In the genomic region with DNA sequence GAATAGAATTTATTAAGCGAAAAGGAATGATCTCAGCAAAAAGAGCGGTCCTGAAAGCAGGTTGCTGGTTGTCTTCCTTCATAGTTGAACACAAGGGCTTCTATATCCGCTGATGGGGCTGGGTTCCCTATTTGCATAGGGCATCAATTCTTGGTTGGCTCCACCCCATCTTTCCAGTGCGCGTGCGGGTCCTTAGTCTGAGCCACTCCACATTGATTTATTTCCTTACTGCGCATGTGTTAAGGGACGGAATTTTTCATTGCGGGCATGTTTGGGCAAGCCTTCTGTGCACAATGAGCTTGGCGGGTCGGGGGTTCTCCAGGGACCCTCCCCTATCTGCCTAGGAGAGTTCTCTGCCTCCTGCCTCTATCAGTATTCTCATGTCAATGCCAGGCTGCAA, we compare ENCODE assay signal across 14 cellular contexts. TPM values are rescaled to one million over a fixed set of nuclear protein-coding genes. Genes with fewer than 3 reads are reported as not detected.
A peak's percentile ranks its signal among the peaks of the same experiment; 100 is the strongest.
DNase-seq lines count a peak whose midpoint lies in the region; ATAC-seq, FAIRE-seq and TF ChIP-seq lines count a peak whose summit lies in the region.
"Had no signal": no experiment of that assay in that cellular context is flagged by ENCODE, and none has a peak within 500 bp of the region (broad histone marks: within the 10 kb centered on the region; RNA-seq: fewer than 3 reads in every experiment).

No MANE protein-coding gene starts in this region.

- ATAC-seq in PC-3 (peak; percentile 12; the same call in 1 of the 2 replicates), GM21390 (IDR thresholded peaks at IDR 0.05; ENCODE audit: unreplicated experiment) (no peak)

- H3K9me1 ChIP-seq in keratinocyte (ENCODE audit: control insufficient read depth, extremely low read depth, insufficient read depth, low read length) = no peaks in the 10 kb centered on the region

- TF ChIP-seq POLR2A in stomach (IDR thresholded peaks at IDR 0.05) = no peak

- H3K9me3 ChIP-seq in PC-3 (ENCODE audit: low read length) (no peaks in the 10 kb centered on the region), keratinocyte (ENCODE audit: control insufficient read depth, low read depth, low read length) (no peaks in the 10 kb centered on the region), stomach (no peaks in the 10 kb centered on the region)
- H3K9me3 ChIP-seq: esophagus muscularis mucosa, heart left ventricle, SJSA1 had no signal

- POLR2A ChIA-PET in PC-3 (lab: Charles Lee; ENCODE audit: unreplicated experiment) = interaction anchor here (0.6 kb wide), 1 partner anchor 422 kb away, joined by 4 read pairs; no protein-coding TSS in a partner anchor

- CTCF ChIA-PET in PC-3 (lab: Charles Lee) = no interaction called here

- H3K4me3 ChIP-seq in PC-3 (ENCODE audit: low read length) (no peak overlapping the region), keratinocyte (ENCODE audit: control insufficient read depth in 2 of 3, extremely low read depth in 1 of 3, insufficient read depth in 2 of 3, low read depth in 1 of 3, low read length in 3 of 3) (peak overlapping the region in 1 of 3 experiments; percentile 35), stomach (no peak overlapping the region)
- H3K4me3 ChIP-seq: dorsolateral prefrontal cortex, esophagus muscularis mucosa, heart left ventricle, SJSA1 had no signal

- no peak overlapping the region for H3K27ac ChIP-seq in PC-3 (ENCODE audit: low read length)
- peak overlapping the region; percentile 46 for H3K27ac ChIP-seq in keratinocyte (ENCODE audit: control insufficient read depth, insufficient read depth, low read length)
- no peak overlapping the region for H3K27ac ChIP-seq in stomach
- H3K27ac ChIP-seq: C4-2B, dorsolateral prefrontal cortex, esophagus muscularis mucosa, heart left ventricle, SJSA1 had no signal

- no TSS peak for BruUV-seq in PC-3 (replicated peaks; lab: Mats Ljungman, UMichigan)

- no peaks in the 10 kb centered on the region for H3K36me3 ChIP-seq in PC-3 (ENCODE audit: low read depth, low read length)
- H3K36me3 ChIP-seq in keratinocyte (ENCODE audit: control insufficient read depth in 2 of 2, extremely low read depth in 1 of 2, insufficient read depth in 2 of 2, low read length in 2 of 2) = no peaks in the 10 kb centered on the region
- H3K36me3 ChIP-seq in stomach = no peaks in the 10 kb centered on the region
- H3K36me3 ChIP-seq: esophagus muscularis mucosa, heart left ventricle, SJSA1 had no signal

- no peaks in the 10 kb centered on the region for H3K9me2 ChIP-seq in PC-3 (replicated peaks; ENCODE audit: low read length)

- no peaks in the 10 kb centered on the region for H3K4me1 ChIP-seq in PC-3 (ENCODE audit: insufficient read depth, low read length)
- H3K4me1 ChIP-seq in keratinocyte (ENCODE audit: control insufficient read depth, extremely low read depth, insufficient read depth, low read length) = peaks cover 3% of the 10 kb centered on the region
- H3K4me1 ChIP-seq in stomach = peaks cover 0 to 6% (median 2%) of the 10 kb centered on the region in 4 donors
- H3K4me1 ChIP-seq: heart left ventricle, SJSA1 had no signal

- H3K27me3 ChIP-seq in PC-3 (ENCODE audit: low read length) = 0 out of 2 replicates have a peak, but pooled peaks cover under 1% of the 10 kb centered on the region
- no peaks in the 10 kb centered on the region for H3K27me3 ChIP-seq in keratinocyte (ENCODE audit: control insufficient read depth, extremely low read depth, insufficient read depth, low read length)
- no peaks in the 10 kb centered on the region for H3K27me3 ChIP-seq in stomach
- H3K27me3 ChIP-seq: dorsolateral prefrontal cortex, esophagus muscularis mucosa, heart left ventricle, SJSA1 had no signal

- intact Hi-C loops in PC-3 (cut with micrococcal nuclease) (loop anchor here (1.0 to 5.0 kb wide), 5 partner anchors 33 to 218 kb away; a partner anchor contains a TSS), stomach (cut with DNase I; ENCODE audit: low total_unique reads) (no loop called here)

- DNase-seq in NCI-H1417 (lab: John Stamatoyannopoulos, UW) (peak in 2 of 3 experiments; percentile 51 to 77), NCI-H1417 treated with DMSO at 0.1 percent for 48 hours (lab: John Stamatoyannopoulos, UW) (no peak), NCI-H1436 (lab: John Stamatoyannopoulos, UW) (peak; percentile 62), PC-3 (no peak), keratinocyte (ENCODE audit: low read depth, low spot score) (peak; percentile 19), stomach (no peak)
- DNase-seq in activated naive CD4-positive, alpha-beta T cell (lab: John Stamatoyannopoulos, UW) = no peak

- H3K4me2 ChIP-seq in PC-3 (ENCODE audit: low read length) (no peak overlapping the region), keratinocyte (ENCODE audit: control insufficient read depth, extremely low read depth, insufficient read depth, low read depth, low read length) (peak overlapping the region; percentile 33)

- TF ChIP-seq EP300 in stomach (IDR thresholded peaks at IDR 0.05) = no peak

- H2AFZ ChIP-seq in PC-3 (ENCODE audit: low read length) (no peak overlapping the region), keratinocyte (ENCODE audit: control insufficient read depth, low read length) (peak overlapping the region; percentile 67)

- H4K20me1 ChIP-seq in PC-3 (ENCODE audit: low read length) (no peaks in the 10 kb centered on the region), keratinocyte (ENCODE audit: control insufficient read depth, extremely low read depth, insufficient read depth, low read length) (no peaks in the 10 kb centered on the region)

- no peak for TF ChIP-seq CTCF in PC-3 (conservative IDR thresholded peaks at IDR 0.05; ENCODE audit: low read depth, low read length)
- TF ChIP-seq CTCF in keratinocyte (optimal IDR thresholded peaks at IDR 0.05 in 1 of 3, IDR thresholded peaks at IDR 0.05 in 1 of 3, conservative IDR thresholded peaks at IDR 0.05 in 1 of 3; ENCODE audit: extremely low read depth in 1 of 3, insufficient read depth in 2 of 3, low read length in 3 of 3) = no peak
- no peak for TF ChIP-seq CTCF in stomach (IDR thresholded peaks at IDR 0.05)

- H3K79me2 ChIP-seq in PC-3 (ENCODE audit: low read length) (no peaks in the 10 kb centered on the region), keratinocyte (ENCODE audit: control insufficient read depth, insufficient read depth, low read length) (no peaks in the 10 kb centered on the region)

- no peak for FAIRE-seq in keratinocyte (lab: Jason Lieb, UNC)

- dilution Hi-C loops in keratinocyte (cut with MboI; ENCODE audit: extremely low pct_ligation_motif_present, low sequenced_read_pairs) = no loop called here

- WGBS in stomach, 5 donors = 76 to 86% (median 84%) methylated on average over 11 of the region's 11 CpGs

- no peak overlapping the region for H3K9ac ChIP-seq in PC-3 (ENCODE audit: low read length)
- H3K9ac ChIP-seq in keratinocyte (ENCODE audit: control insufficient read depth, extremely low read depth, insufficient read depth, low read length) = peak overlapping the region; percentile 8

- no peaks in the 10 kb centered on the region for H3F3A ChIP-seq in PC-3 (ENCODE audit: low read length, unreplicated experiment)

RNA-seq across cellular contexts. Expression of a gene that starts 21.2 kb away (rescaled TPM):
- total RNA-seq in PC-3 (2014; rRNA removed) = 94.1 and 97.9 TPM in 2 replicates
- polyA plus RNA-seq in keratinocyte = 1.3 to 15.3 TPM (median 9.1 TPM) in 3 replicates
- 0.29 TPM for polyA plus RNA-seq in keratinocyte (2011; ENCODE audit: low read depth)
- polyA plus RNA-seq in keratinocyte (2011; cell fraction: cytosol; rRNA removed) = 1.8 and 3.9 TPM in 2 replicates
- 1.5 and 2.4 TPM in 2 replicates for polyA plus RNA-seq in keratinocyte (2011; cell fraction: nucleus; rRNA removed)
- polyA plus RNA-seq in keratinocyte (2012; ENCODE audit: low replicate concordance) = 0.04 and 11.5 TPM in 2 replicates
- 0.36 to 8.2 TPM (median 1.7 TPM) in 3 replicates for polyA minus RNA-seq in keratinocyte
- polyA minus RNA-seq in keratinocyte (2011; cell fraction: cytosol; rRNA and poly(A)+ RNA removed) = 1.7 TPM
- polyA minus RNA-seq in keratinocyte (2011; cell fraction: nucleus; rRNA and poly(A)+ RNA removed) = 0.84 and 1.2 TPM in 2 replicates
- total RNA-seq in stomach = 1 to 10 TPM in 4 of 5 donors, under 1 TPM in 1; 0.45 to 7.7 (median 3.5) TPM
- 1 to 10 TPM in 2 of 3 donors, under 1 TPM in 1; 0.61 to 2.0 (median 2.0) TPM for polyA plus RNA-seq in stomach
- polyA plus RNA-seq: IgD-negative memory B cell had no signal

RNA-seq across cellular contexts. Expression of a gene that starts 58.6 kb away (rescaled TPM):
- total RNA-seq in PC-3 (2014; rRNA removed) (33.6 and 35.9 TPM in 2 replicates), stomach (10 to 100 TPM; 18.7 to 55.0 (median 45.3) TPM)
- polyA plus RNA-seq in keratinocyte (16.0 to 18.0 TPM (median 16.5 TPM) in 3 replicates), stomach (10 to 100 TPM in 1 of 3 donors, 1 to 10 TPM in 2; 6.7 to 13.0 (median 9.5) TPM)
- 12.7 TPM for polyA plus RNA-seq in keratinocyte (2011; ENCODE audit: low read depth)
- polyA plus RNA-seq in keratinocyte (2011; cell fraction: cytosol; rRNA removed) = 9.7 and 14.3 TPM in 2 replicates
- polyA plus RNA-seq in keratinocyte (2011; cell fraction: nucleus; rRNA removed) = 24.2 and 28.0 TPM in 2 replicates
- polyA plus RNA-seq in keratinocyte (2012; ENCODE audit: low replicate concordance) = 9.5 and 17.9 TPM in 2 replicates
- polyA minus RNA-seq in keratinocyte = 5.7 to 17.5 TPM (median 14.4 TPM) in 3 replicates
- 8.1 TPM for polyA minus RNA-seq in keratinocyte (2011; cell fraction: cytosol; rRNA and poly(A)+ RNA removed)
- polyA minus RNA-seq in keratinocyte (2011; cell fraction: nucleus; rRNA and poly(A)+ RNA removed) = 16.4 and 24.9 TPM in 2 replicates

Comparison
In these comparisons a context has a peak if more than half of its experiments do, and no peak if none do; other contexts are left out.
1. DNase-seq: peak in NCI-H1417 (2 of 3), NCI-H1436 (single experiment) and keratinocyte (single experiment); none in NCI-H1417 treated with DMSO at 0.1 percent for 48 hours (single experiment), PC-3 (single experiment), stomach (single experiment) and activated naive CD4-positive, alpha-beta T cell (0 of 4).
2. RNA of a gene that starts 21.2 kb away (total RNA-seq): 94.1 to 97.9 TPM in PC-3; 0.45 to 7.7 TPM in stomach; every median in the first group is over 10 times any median in the second.